Comparison of ENCODE assay signal across 15 cellular contexts in genomic region chr10:114624941-114625780, GRCh38. TPM values are rescaled to one million over a fixed set of nuclear protein-coding genes. Genes with fewer than 3 reads are reported as not detected.
DNase-seq lines count a peak whose midpoint lies in the region; ATAC-seq, FAIRE-seq and TF ChIP-seq lines count a peak whose summit lies in the region.
"Had no signal": no experiment of that assay in that cellular context is flagged by ENCODE, and none has a peak within 500 bp of the region (broad histone marks: within the 10 kb centered on the region; RNA-seq: fewer than 3 reads in every experiment).

No MANE protein-coding gene starts in this region.

- no peaks in the 10 kb centered on the region for H3K36me3 Mint-ChIP-seq in activated CD4-positive, alpha-beta T cell treated with anti-CD3 and anti-CD28 coated beads for 36 hours (ENCODE audit: low read depth)
- H3K36me3 Mint-ChIP-seq: IgD-negative memory B cell, immature natural killer cell had no signal

- ATAC-seq in activated CD4-positive, alpha-beta T cell treated with anti-CD3 and anti-CD28 coated beads for 36 hours: peak; percentile 39
- ATAC-seq in upper lobe of left lung (ENCODE audit: low FRiP score in 2 of 2): no peak

- H3K36me3 ChIP-seq in adrenal gland (replicated peaks in 1 of 2) (no peaks in the 10 kb centered on the region), kidney (ENCODE audit: control insufficient read depth in 1 of 2, insufficient read depth in 2 of 2, low read length in 2 of 2) (no peaks in the 10 kb centered on the region), upper lobe of left lung (no peaks in the 10 kb centered on the region)

- H3K27ac ChIP-seq in adrenal gland (peak overlapping the region; percentile 43 to 90 (median 75)), kidney (ENCODE audit: low read depth in 2 of 2, low read length in 2 of 2) (peak overlapping the region; percentile 44 to 79), upper lobe of left lung (peak overlapping the region; percentile 8 to 48 (median 18)), coronary artery (no peak overlapping the region)

- TF ChIP-seq POLR2A in adrenal gland (IDR thresholded peaks at IDR 0.05) (no peak), upper lobe of left lung (IDR thresholded peaks at IDR 0.05) (no peak)

- CTCF ChIA-PET in activated CD4-positive, alpha-beta T cell treated with anti-CD3 and anti-CD28 coated beads for 36 hours (lab: Charles Lee): interaction anchor here (1.5 kb wide), 1 partner anchor 8 kb away, joined by 3 read pairs; no protein-coding TSS in a partner anchor

- H3K9me3 ChIP-seq in adrenal gland (replicated peaks in 1 of 3) (no peaks in the 10 kb centered on the region), kidney (ENCODE audit: control insufficient read depth in 1 of 2, low read length in 2 of 2) (no peaks in the 10 kb centered on the region), upper lobe of left lung (no peaks in the 10 kb centered on the region)

- H3K9me3 Mint-ChIP-seq in activated CD4-positive, alpha-beta T cell treated with anti-CD3 and anti-CD28 coated beads for 36 hours (ENCODE audit: low read depth): peaks cover 8% of the 10 kb centered on the region
- H3K9me3 Mint-ChIP-seq: immature natural killer cell had no signal

- POLR2A ChIA-PET in activated CD4-positive, alpha-beta T cell treated with anti-CD3 and anti-CD28 coated beads for 36 hours (lab: Charles Lee): no interaction called here

- no peak overlapping the region for H3K4me3 ChIP-seq in adrenal gland
- H3K4me3 ChIP-seq in kidney (ENCODE audit: low read length in 2 of 2): no peak overlapping the region
- H3K4me3 ChIP-seq in upper lobe of left lung: no peak overlapping the region
- no peak overlapping the region for H3K4me3 ChIP-seq in coronary artery

- H3K4me1 ChIP-seq in adrenal gland (replicated peaks in 1 of 2) (peaks cover 44 to 68% of the 10 kb centered on the region in 2 donors), kidney (ENCODE audit: control insufficient read depth in 1 of 2, insufficient read depth in 1 of 2, low read depth in 1 of 2, low read length in 2 of 2) (peaks cover 21 to 51% of the 10 kb centered on the region in 2 donors), upper lobe of left lung (peaks cover 12 to 22% (median 14%) of the 10 kb centered on the region in 4 donors)

- FAIRE-seq in kidney (lab: Jason Lieb, UNC): no peak

- TF ChIP-seq CTCF in adrenal gland (IDR thresholded peaks at IDR 0.05): no peak
- no peak for TF ChIP-seq CTCF in kidney (IDR thresholded peaks at IDR 0.05; ENCODE audit: borderline replicate concordance, extremely low read depth, insufficient read depth)
- no peak for TF ChIP-seq CTCF in upper lobe of left lung (IDR thresholded peaks at IDR 0.05)
- TF ChIP-seq CTCF in coronary artery (IDR thresholded peaks at IDR 0.05): no peak

- H3K9ac ChIP-seq in kidney (ENCODE audit: low read length in 2 of 2): peak overlapping the region in 1 of 2 donors; percentile 8

- no peak for TF ChIP-seq EP300 in upper lobe of left lung (IDR thresholded peaks at IDR 0.05)

- H3K4me3 Mint-ChIP-seq in activated CD4-positive, alpha-beta T cell treated with anti-CD3 and anti-CD28 coated beads for 36 hours: no peak overlapping the region
- H3K4me3 Mint-ChIP-seq: IgD-negative memory B cell, immature natural killer cell had no signal

- peaks cover 3% of the 10 kb centered on the region for H3K4me1 Mint-ChIP-seq in activated CD4-positive, alpha-beta T cell treated with anti-CD3 and anti-CD28 coated beads for 36 hours

- H3K27me3 ChIP-seq in adrenal gland (no peaks in the 10 kb centered on the region), upper lobe of left lung (no peaks in the 10 kb centered on the region)

- no peak overlapping the region for H3K27ac Mint-ChIP-seq in activated CD4-positive, alpha-beta T cell treated with anti-CD3 and anti-CD28 coated beads for 36 hours
- H3K27ac Mint-ChIP-seq: IgD-negative memory B cell, immature natural killer cell had no signal

- DNase-seq in activated CD4-positive, alpha-beta T cell treated with anti-CD3 and anti-CD28 coated beads for 36 hours: no peak
- no peak for DNase-seq in activated CD4-positive, alpha-beta T cell treated with anti-CD3 and anti-CD28 coated beads, Interleukin-2, amount 50 U/mL, for 48 hours
- DNase-seq in adrenal gland (no peak), kidney (no peak), upper lobe of left lung (no peak), coronary artery (ENCODE audit: low spot score) (no peak), NCI-H2029 (lab: John Stamatoyannopoulos, UW) (no peak), MV-4-11 (lab: John Stamatoyannopoulos, UW) (no peak)
- DNase-seq: 8988T; activated naive CD4-positive, alpha-beta T cell treated with anti-CD3 and anti-CD28 coated beads, Interleukin-2, amount 50 U/mL, for 16 hours; immature natural killer cell; NCI-H1694 treated with DMSO at 0.1 percent for 48 hours; NCI-H69; SIG-M5 had no signal

- WGBS in adrenal gland, 4 donors: 80 to 85% (median 83%) methylated on average over 5 of the region's 5 CpGs
- 90 to 94% methylated on average over 5 of the region's 5 CpGs for WGBS in upper lobe of left lung, 2 donors

- peaks cover 7% of the 10 kb centered on the region for H3K27me3 Mint-ChIP-seq in activated CD4-positive, alpha-beta T cell treated with anti-CD3 and anti-CD28 coated beads for 36 hours

- intact Hi-C loops in activated CD4-positive, alpha-beta T cell treated with anti-CD3 and anti-CD28 coated beads for 36 hours (cut with DNase I, micrococcal nuclease): loop anchor here in 1 of 2 experiments (5.0 kb wide), 1 partner anchor 153 kb away; no protein-coding TSS in a partner anchor
- intact Hi-C loops in adrenal gland (cut with DNase I): no loop called here
- intact Hi-C loops in kidney (cut with DNase I): no loop called here

RNA-seq across cellular contexts. Expression of gene ABLIM1, which starts 32.9 kb away (rescaled TPM):
- 100 to 1,000 TPM; 152 to 166 TPM for total RNA-seq in activated CD4-positive, alpha-beta T cell treated with anti-CD3 and anti-CD28 coated beads for 36 hours
- total RNA-seq in adrenal gland (100 to 1,000 TPM in 7 of 8 donors, 10 to 100 TPM in 1; 75.0 to 430 (median 307) TPM), kidney (158 TPM), upper lobe of left lung (100 to 1,000 TPM in 5 of 6 donors, 10 to 100 TPM in 1; 92.2 to 153 (median 131) TPM)
- polyA plus RNA-seq in adrenal gland (10 to 100 TPM; 42.9 to 74.5 (median 72.4) TPM), kidney (ENCODE audit: insufficient read depth, low read depth, low replicate concordance) (32.3 TPM)

Comparison
In these comparisons a context has a peak if more than half of its experiments do, and no peak if none do; other contexts are left out.
1. H3K27ac ChIP-seq: peak in adrenal gland (5 of 5), kidney (2 of 2) and upper lobe of left lung (4 of 4); none in coronary artery (0 of 2).